In the genomic region with DNA sequence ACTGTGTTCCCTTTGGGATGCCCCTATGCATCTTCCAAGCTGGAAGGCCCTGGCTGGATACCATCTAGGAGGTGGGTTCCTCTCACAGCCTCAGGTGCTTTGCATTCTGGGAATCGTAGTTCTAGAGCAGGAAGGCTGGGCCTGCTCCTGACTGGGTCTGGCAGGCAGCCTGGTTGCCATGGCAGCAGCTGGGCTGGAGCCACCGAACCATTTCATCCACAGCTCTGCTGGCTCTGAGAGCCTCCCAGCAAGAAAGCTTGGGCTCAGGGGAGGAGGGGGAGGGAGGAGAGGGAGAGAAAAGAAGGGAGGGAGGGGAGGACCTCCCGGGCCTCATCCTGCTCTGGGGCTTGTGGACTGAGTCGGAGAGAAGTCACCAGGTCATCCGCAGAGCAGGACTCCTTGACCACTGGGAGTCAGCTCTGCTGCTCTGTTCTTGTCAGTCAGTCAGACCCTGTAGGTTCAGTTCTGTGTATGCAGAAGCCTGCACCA, we compare ENCODE assay signal across 8 cellular contexts.
DNase-seq lines count a peak whose midpoint lies in the region; ATAC-seq, FAIRE-seq and TF ChIP-seq lines count a peak whose summit lies in the region.

No MANE protein-coding gene starts in this region.

- DNase-seq in NCI-H2171 (lab: John Stamatoyannopoulos, UW) (peak; percentile 76), brain microvascular endothelial cell (peak; percentile 61), kidney (peak; percentile 94), upper lobe of right lung (peak; percentile 83), type B pancreatic cell (ENCODE audit: extremely low spot score, unreplicated experiment) (no peak)
- DNase-seq in activated CD4-positive, alpha-beta T cell treated with anti-CD3 and anti-CD28 coated beads for 48 hours: no peak

- H3K4me3 Mint-ChIP-seq in type B pancreatic cell: no peak overlapping the region

- no peak for TF ChIP-seq CTCF in brain microvascular endothelial cell (IDR thresholded peaks at IDR 0.05; ENCODE audit: low read depth, low read length, missing control alignments)
- no peak for TF ChIP-seq CTCF in kidney (IDR thresholded peaks at IDR 0.05; ENCODE audit: borderline replicate concordance, extremely low read depth, insufficient read depth)
- TF ChIP-seq CTCF in upper lobe of right lung (IDR thresholded peaks at IDR 0.05): no peak
- TF ChIP-seq CTCF in type B pancreatic cell (conservative IDR thresholded peaks at IDR 0.05): no peak

- in situ Hi-C loops in brain microvascular endothelial cell (cut with HindIII; ENCODE audit: low pct_ligation_motif_present, low sequenced_read_pairs): no loop called here

- H3K9me3 Mint-ChIP-seq in type B pancreatic cell: no peaks in the 10 kb centered on the region

- ATAC-seq in GM19463 (IDR thresholded peaks at IDR 0.05; ENCODE audit: unreplicated experiment): peak; percentile 61
- peak; percentile 57 for ATAC-seq in upper lobe of right lung
- no peak for ATAC-seq in HG03378 (IDR thresholded peaks at IDR 0.05; ENCODE audit: unreplicated experiment)

- no peak for FAIRE-seq in kidney (lab: Jason Lieb, UNC)

- intact Hi-C loops in kidney (cut with DNase I) (no loop called here), upper lobe of right lung (cut with DNase I) (no loop called here)

- no peaks in the 10 kb centered on the region for H3K36me3 Mint-ChIP-seq in type B pancreatic cell

- peaks cover 53% of the 10 kb centered on the region for H3K27me3 Mint-ChIP-seq in type B pancreatic cell

- H3K36me3 ChIP-seq in brain microvascular endothelial cell (replicated peaks) (no peaks in the 10 kb centered on the region), kidney (ENCODE audit: control insufficient read depth in 1 of 2, insufficient read depth in 2 of 2, low read length in 2 of 2) (no peaks in the 10 kb centered on the region), upper lobe of right lung (no peaks in the 10 kb centered on the region)

- no peak overlapping the region for H3K27ac Mint-ChIP-seq in type B pancreatic cell

- H3K9me3 ChIP-seq in kidney (ENCODE audit: control insufficient read depth in 1 of 2, low read length in 2 of 2): no peaks in the 10 kb centered on the region
- H3K9me3 ChIP-seq in upper lobe of right lung: no peaks in the 10 kb centered on the region

- H3K27me3 ChIP-seq in brain microvascular endothelial cell (replicated peaks): peaks cover 17% of the 10 kb centered on the region
- H3K27me3 ChIP-seq in upper lobe of right lung: peaks cover 4% of the 10 kb centered on the region

- H3K4me1 Mint-ChIP-seq in type B pancreatic cell (ENCODE audit: unreplicated experiment): peaks cover 6% of the 10 kb centered on the region

- H3K4me3 ChIP-seq in brain microvascular endothelial cell (ENCODE audit: low read depth, low read length) (no peak overlapping the region), kidney (ENCODE audit: low read length in 2 of 2) (no peak overlapping the region), upper lobe of right lung (no peak overlapping the region)

- H3K4me1 ChIP-seq in kidney (ENCODE audit: control insufficient read depth in 1 of 2, insufficient read depth in 1 of 2, low read depth in 1 of 2, low read length in 2 of 2): peaks cover 0 to 3% of the 10 kb centered on the region in 2 donors
- no peaks in the 10 kb centered on the region for H3K4me1 ChIP-seq in upper lobe of right lung

- H3K9ac ChIP-seq in kidney (ENCODE audit: low read length in 2 of 2): no peak overlapping the region

- H3K27ac ChIP-seq in brain microvascular endothelial cell: no peak overlapping the region
- H3K27ac ChIP-seq in kidney (ENCODE audit: low read depth in 2 of 2, low read length in 2 of 2): no peak overlapping the region
- no peak overlapping the region for H3K27ac ChIP-seq in upper lobe of right lung

Comparison
In these comparisons a context has a peak if more than half of its experiments do, and no peak if none do; other contexts are left out.
1. DNase-seq: peak in NCI-H2171 (single experiment), brain microvascular endothelial cell (single experiment), kidney (single experiment) and upper lobe of right lung (single experiment); none in activated CD4-positive, alpha-beta T cell treated with anti-CD3 and anti-CD28 coated beads for 48 hours (single experiment) and type B pancreatic cell (single experiment).